29 cellular contexts compared by ENCODE assay signal in genomic region chr7:140010194-140010895, GRCh38. TPM values are rescaled to one million over a fixed set of nuclear protein-coding genes. Genes with fewer than 3 reads are reported as not detected.
DNase-seq lines count a peak whose midpoint lies in the region; ATAC-seq and TF ChIP-seq lines count a peak whose summit lies in the region.
"Had no signal": no experiment of that assay in that cellular context is flagged by ENCODE, and none has a peak within 500 bp of the region (broad histone marks: within the 10 kb centered on the region; RNA-seq: fewer than 3 reads in every experiment).

No MANE protein-coding gene starts in this region.

- no peaks in the 10 kb centered on the region for H3K79me2 ChIP-seq in neural progenitor cell (ENCODE audit: low read depth)
- H3K79me2 ChIP-seq: hepatocyte had no signal

- H3K27ac Mint-ChIP-seq in neural progenitor cell, result no peak overlapping the region
- no peak overlapping the region for H3K27ac Mint-ChIP-seq in osteocyte (ENCODE audit: unreplicated experiment)
- H3K27ac Mint-ChIP-seq: activated naive CD8-positive, alpha-beta T cell treated with anti-CD3 and anti-CD28 coated beads for 36 hours; CD4-positive, alpha-beta T cell; stimulated activated memory B cell treated with anti-CD40 and anti-IgM and Interleukin-4, amounts not matched to agents 10 μg/mL and 1 μg/mL and 100 μg/mL, for 72 hours; type B pancreatic cell had no signal

- no peak overlapping the region for H2AFZ ChIP-seq in neural progenitor cell (replicated peaks)
- H2AFZ ChIP-seq: hepatocyte had no signal

- TF ChIP-seq CTCF in GM20000 (IDR thresholded peaks at IDR 0.05; ENCODE audit: extremely low read depth, missing control alignments) (no peak), neural progenitor cell (IDR thresholded peaks at IDR 0.05) (no peak), osteocyte (IDR thresholded peaks at IDR 0.05) (no peak)

- H3K4me1 ChIP-seq in neural progenitor cell, result peaks cover 8% of the 10 kb centered on the region
- H3K4me1 ChIP-seq: lower lobe of right lung, Peyer's patch had no signal

- H3K27me3 Mint-ChIP-seq in neural progenitor cell (ENCODE audit: insufficient read depth, low read depth), result peaks cover 18% of the 10 kb centered on the region
- H3K27me3 Mint-ChIP-seq in osteocyte (ENCODE audit: unreplicated experiment), result peaks cover 28% of the 10 kb centered on the region
- H3K27me3 Mint-ChIP-seq: activated naive CD8-positive, alpha-beta T cell treated with anti-CD3 and anti-CD28 coated beads for 36 hours; CD4-positive, alpha-beta T cell; naive thymus-derived CD4-positive, alpha-beta T cell had no signal

- H3K4me1 Mint-ChIP-seq in neural progenitor cell (peaks cover 12% of the 10 kb centered on the region), osteocyte (ENCODE audit: unreplicated experiment) (no peaks in the 10 kb centered on the region)
- H3K4me1 Mint-ChIP-seq: activated naive CD8-positive, alpha-beta T cell treated with anti-CD3 and anti-CD28 coated beads for 36 hours; naive thymus-derived CD4-positive, alpha-beta T cell had no signal

- no peaks in the 10 kb centered on the region for H3K9me3 Mint-ChIP-seq in neural progenitor cell
- no peaks in the 10 kb centered on the region for H3K9me3 Mint-ChIP-seq in osteocyte (ENCODE audit: unreplicated experiment)
- H3K9me3 Mint-ChIP-seq: activated naive CD8-positive, alpha-beta T cell treated with anti-CD3 and anti-CD28 coated beads for 36 hours; activated T-cell treated with anti-CD3 and anti-CD28 coated beads, Interleukin-2, amount 50 U/mL, for 4 hours; CD4-positive, alpha-beta T cell; H9; stimulated activated memory B cell treated with anti-CD40 and anti-IgM and Interleukin-4, amounts not matched to agents 10 μg/mL and 1 μg/mL and 100 μg/mL, for 72 hours; type B pancreatic cell had no signal

- no peaks in the 10 kb centered on the region for H4K20me1 ChIP-seq in neural progenitor cell (ENCODE audit: low read depth)

- H3K27me3 ChIP-seq in neural progenitor cell, result peaks cover 2% of the 10 kb centered on the region
- H3K27me3 ChIP-seq: hepatocyte, Peyer's patch had no signal

- ATAC-seq in GM18511 (IDR thresholded peaks at IDR 0.05; ENCODE audit: unreplicated experiment), result no peak
- ATAC-seq: activated T-cell treated with anti-CD3 and anti-CD28 coated beads, Interleukin-2, amount 50 U/mL, for 4 hours; naive thymus-derived CD4-positive, alpha-beta T cell had no signal

- H3F3A ChIP-seq in neural progenitor cell (ENCODE audit: low read depth), result peaks cover 4% of the 10 kb centered on the region

- H3K36me3 ChIP-seq in neural progenitor cell, result no peaks in the 10 kb centered on the region
- H3K36me3 ChIP-seq: Peyer's patch had no signal

- H3K4me3 ChIP-seq in neural progenitor cell, result no peak overlapping the region
- H3K4me3 ChIP-seq: hepatocyte, lower lobe of right lung, Peyer's patch had no signal

- no peak overlapping the region for H3K9ac ChIP-seq in neural progenitor cell

- H3K4me2 ChIP-seq in neural progenitor cell, result peak overlapping the region; percentile 32
- H3K4me2 ChIP-seq: hepatocyte had no signal

- H3K9me3 ChIP-seq in neural progenitor cell (ENCODE audit: low read depth), result no peaks in the 10 kb centered on the region
- H3K9me3 ChIP-seq: lower lobe of right lung, Peyer's patch had no signal

- DNase-seq in NCI-H1417 (lab: John Stamatoyannopoulos, UW) (peak in 2 of 3 experiments; percentile 9 to 36), NCI-H1417 treated with DMSO at 0.1 percent for 48 hours (lab: John Stamatoyannopoulos, UW) (no peak), GM20000 (ENCODE audit: low spot score) (peak; percentile 21), SK-N-DZ (ENCODE audit: low spot score) (peak; percentile 90), neural progenitor cell (ENCODE audit: low spot score) (peak; percentile 73), osteocyte (ENCODE audit: extremely low spot score, unreplicated experiment) (no peak), NCI-H1105 (lab: John Stamatoyannopoulos, UW) (no peak)
- DNase-seq: activated CD4-positive, alpha-beta T cell treated with anti-CD3 and anti-CD28 coated beads, Interleukin-2, amount 50 U/mL, for 1 hour; activated gamma-delta T cell; activated naive CD8-positive, alpha-beta T cell treated with anti-CD3 and anti-CD28 coated beads for 36 hours; activated T-cell treated with anti-CD3 and anti-CD28 coated beads, Interleukin-2, amount 50 U/mL, for 4 hours; CD4-positive, alpha-beta T cell; effector CD4-positive, alpha-beta T cell; EL; H9; KBM-7; lower lobe of right lung; naive thymus-derived CD4-positive, alpha-beta T cell; NCI-H1105 treated with DMSO at 0.1 percent for 48 hours; NCI-H2081 treated with DMSO at 0.1 percent for 48 hours; NCI-H510A; SHP77; SW 1271; T-helper 9 cell had no signal

- H3K27ac ChIP-seq in neural progenitor cell, result no peak overlapping the region
- H3K27ac ChIP-seq: hepatocyte, lower lobe of right lung, Peyer's patch had no signal

- H3K4me3 Mint-ChIP-seq in neural progenitor cell, result no peak overlapping the region
- H3K4me3 Mint-ChIP-seq in osteocyte (ENCODE audit: unreplicated experiment), result no peak overlapping the region
- H3K4me3 Mint-ChIP-seq: activated naive CD8-positive, alpha-beta T cell treated with anti-CD3 and anti-CD28 coated beads for 36 hours; activated T-cell treated with anti-CD3 and anti-CD28 coated beads, Interleukin-2, amount 50 U/mL, for 4 hours; CD4-positive, alpha-beta T cell; H9; naive thymus-derived CD4-positive, alpha-beta T cell; stimulated activated memory B cell treated with anti-CD40 and anti-IgM and Interleukin-4, amounts not matched to agents 10 μg/mL and 1 μg/mL and 100 μg/mL, for 72 hours; type B pancreatic cell had no signal

- H3K36me3 Mint-ChIP-seq in neural progenitor cell (no peaks in the 10 kb centered on the region), osteocyte (ENCODE audit: unreplicated experiment) (no peaks in the 10 kb centered on the region)
- H3K36me3 Mint-ChIP-seq: activated naive CD8-positive, alpha-beta T cell treated with anti-CD3 and anti-CD28 coated beads for 36 hours; naive thymus-derived CD4-positive, alpha-beta T cell; type B pancreatic cell had no signal

RNA-seq across cellular contexts. Expression of gene PARP12, which starts 52.4 kb away (rescaled TPM):
- 0.93 and 2.0 TPM in 2 replicates for polyA plus RNA-seq in SK-N-DZ (2014; cell fraction: cytosol; rRNA removed)
- 3.0 and 5.1 TPM in 2 replicates for polyA plus RNA-seq in SK-N-DZ (2014; cell fraction: nucleus; rRNA removed)
- total RNA-seq in neural progenitor cell (ENCODE audit: low replicate concordance), result 0.15 and 6.8 TPM in 2 replicates
- 26.9 and 27.5 TPM in 2 replicates for total RNA-seq in osteocyte

Comparison
In these comparisons a context has a peak if more than half of its experiments do, and no peak if none do; other contexts are left out.
1. DNase-seq: peak in NCI-H1417 (2 of 3), GM20000 (single experiment), SK-N-DZ (single experiment) and neural progenitor cell (single experiment); none in NCI-H1417 treated with DMSO at 0.1 percent for 48 hours (single experiment), osteocyte (single experiment) and NCI-H1105 (single experiment).